Comparison of ENCODE assay signal across 7 cellular contexts in genomic region chr1:221904319-221904718, GRCh38.
"Had no signal": no experiment of that assay in that cellular context is flagged by ENCODE, and none has a peak within 500 bp of the region (broad histone marks: within the 10 kb centered on the region; RNA-seq: fewer than 3 reads in every experiment).

No MANE protein-coding gene starts in this region.

- DNase-seq: IMR-90, KBM-7, KG1 had no signal

- H3K9me3 Mint-ChIP-seq: IgD-negative memory B cell had no signal

- H3K4me3 Mint-ChIP-seq: IgD-negative memory B cell had no signal

- H3K27ac ChIP-seq: HL-60 had no signal

- H3K4me1 Mint-ChIP-seq: IgD-negative memory B cell had no signal

- H3K27me3 Mint-ChIP-seq: IgD-negative memory B cell had no signal

- H3K4me3 ChIP-seq: K562 had no signal

- H3K27ac Mint-ChIP-seq: IgD-negative memory B cell had no signal

- ATAC-seq: HepG2, K562 had no signal
